21 cellular contexts compared by ENCODE assay signal in the genomic region with DNA sequence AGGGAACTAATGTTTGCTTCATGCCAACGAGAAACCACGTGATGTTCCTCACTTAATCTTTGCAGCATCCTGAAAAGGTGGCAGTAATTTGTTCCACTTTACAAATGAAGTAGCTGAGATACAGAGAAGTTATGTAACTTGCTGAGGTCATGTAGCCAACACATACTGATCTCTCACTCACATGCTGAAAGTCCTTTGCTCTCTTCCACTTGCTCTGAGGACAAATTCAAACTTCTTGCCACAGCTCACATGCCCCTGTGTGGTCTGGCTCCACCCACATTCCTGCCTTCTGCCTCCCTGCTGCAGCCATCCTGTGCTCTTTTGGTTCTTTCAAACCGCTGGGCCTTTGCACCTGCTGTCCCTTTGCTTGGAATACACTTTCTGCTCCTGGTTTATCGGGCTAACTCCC. TPM values are rescaled to one million over a fixed set of nuclear protein-coding genes. Genes with fewer than 3 reads are reported as not detected.
DNase-seq lines count a peak whose midpoint lies in the region; ATAC-seq and TF ChIP-seq lines count a peak whose summit lies in the region.
"Had no signal": no experiment of that assay in that cellular context is flagged by ENCODE, and none has a peak within 500 bp of the region (broad histone marks: within the 10 kb centered on the region; RNA-seq: fewer than 3 reads in every experiment).

No MANE protein-coding gene starts in this region.

- CTCF ChIA-PET in activated CD8-positive, alpha-beta T cell treated with anti-CD3 and anti-CD28 coated beads for 36 hours (lab: Charles Lee): no interaction called here

- H3K36me3 ChIP-seq in left ventricle myocardium inferior: peaks cover 50% of the 10 kb centered on the region

- DNase-seq in Right ventricle myocardium superior: no peak
- DNase-seq in left ventricle myocardium inferior: no peak
- peak; percentile 31 for DNase-seq in choroid plexus epithelial cell (ENCODE audit: low read depth)
- DNase-seq in neural crest cell (ENCODE audit: low read depth, low spot score): no peak
- no peak for DNase-seq in activated CD8-positive, alpha-beta T cell treated with anti-CD3 and anti-CD28 coated beads for 36 hours
- DNase-seq in GM19240 (ENCODE audit: insufficient read length, low spot score): no peak
- no peak for DNase-seq in NK-92 (lab: John Stamatoyannopoulos, UW; ENCODE audit: unreplicated experiment)
- no peak for DNase-seq in NCI-H526 (lab: John Stamatoyannopoulos, UW)
- DNase-seq: C1 segment of cervical spinal cord, DND-41, H7, Kasumi-1, MM.1S, NCI-H1105 treated with DMSO at 0.1 percent for 48 hours, NCI-H1694 treated with DMSO at 0.1 percent for 48 hours, NCI-H2107, NCI-H2227 treated with DMSO at 0.1 percent for 48 hours, NCI-H69, OCI-M1 had no signal

- no peaks in the 10 kb centered on the region for H3K9me3 Mint-ChIP-seq in neural crest cell
- H3K9me3 Mint-ChIP-seq in activated CD8-positive, alpha-beta T cell treated with anti-CD3 and anti-CD28 coated beads for 36 hours: no peaks in the 10 kb centered on the region

- POLR2A ChIA-PET in activated CD8-positive, alpha-beta T cell treated with anti-CD3 and anti-CD28 coated beads for 36 hours (lab: Charles Lee): no interaction called here

- TF ChIP-seq CTCF in left ventricle myocardium inferior (IDR thresholded peaks at IDR 0.05; ENCODE audit: borderline replicate concordance) (no peak), choroid plexus epithelial cell (conservative IDR thresholded peaks at IDR 0.05; ENCODE audit: low read depth, low read length) (no peak), neural crest cell (conservative IDR thresholded peaks at IDR 0.05) (no peak)
- no peak for TF ChIP-seq CTCF in activated CD8-positive, alpha-beta T cell treated with anti-CD3 and anti-CD28 coated beads for 36 hours (IDR thresholded peaks at IDR 0.05)

- no peak overlapping the region for H3K4me3 Mint-ChIP-seq in neural crest cell
- no peak overlapping the region for H3K4me3 Mint-ChIP-seq in activated CD8-positive, alpha-beta T cell treated with anti-CD3 and anti-CD28 coated beads for 36 hours

- intact Hi-C loops in Right ventricle myocardium superior (cut with DNase I): no loop called here
- intact Hi-C loops in left ventricle myocardium inferior (cut with micrococcal nuclease): no loop called here
- intact Hi-C loops in activated CD8-positive, alpha-beta T cell treated with anti-CD3 and anti-CD28 coated beads for 36 hours (cut with micrococcal nuclease): no loop called here

- no peak overlapping the region for H3K27ac ChIP-seq in left ventricle myocardium inferior (replicated peaks)
- H3K27ac ChIP-seq: RWPE1, SJSA1 had no signal

- peaks cover 52% of the 10 kb centered on the region for H3K27me3 Mint-ChIP-seq in neural crest cell (ENCODE audit: low read depth)
- H3K27me3 Mint-ChIP-seq in activated CD8-positive, alpha-beta T cell treated with anti-CD3 and anti-CD28 coated beads for 36 hours: no peaks in the 10 kb centered on the region

- no peaks in the 10 kb centered on the region for H3K27me3 ChIP-seq in left ventricle myocardium inferior (ENCODE audit: low read depth)
- H3K27me3 ChIP-seq: SJSA1 had no signal

- H3K27ac Mint-ChIP-seq in neural crest cell (ENCODE audit: unreplicated experiment): peak overlapping the region; percentile 35
- H3K27ac Mint-ChIP-seq in activated CD8-positive, alpha-beta T cell treated with anti-CD3 and anti-CD28 coated beads for 36 hours: no peak overlapping the region

- ATAC-seq in Right ventricle myocardium superior (ENCODE audit: poor library complexity): peak; percentile 75
- no peak for ATAC-seq in activated CD8-positive, alpha-beta T cell treated with anti-CD3 and anti-CD28 coated beads for 36 hours

- H3K36me3 Mint-ChIP-seq in neural crest cell (ENCODE audit: low read depth): no peaks in the 10 kb centered on the region
- H3K36me3 Mint-ChIP-seq in activated CD8-positive, alpha-beta T cell treated with anti-CD3 and anti-CD28 coated beads for 36 hours (ENCODE audit: low read depth): peaks cover 21% of the 10 kb centered on the region

- peaks cover under 1% of the 10 kb centered on the region for H3K9me3 ChIP-seq in left ventricle myocardium inferior (replicated peaks)
- H3K9me3 ChIP-seq: SJSA1 had no signal

- H3K4me3 ChIP-seq in left ventricle myocardium inferior (no peak overlapping the region), choroid plexus epithelial cell (ENCODE audit: low read depth, low read length) (no peak overlapping the region)
- H3K4me3 ChIP-seq: SJSA1 had no signal

- no peaks in the 10 kb centered on the region for H3K4me1 ChIP-seq in left ventricle myocardium inferior
- H3K4me1 ChIP-seq: SJSA1 had no signal

- H3K4me1 Mint-ChIP-seq in neural crest cell: no peaks in the 10 kb centered on the region
- no peaks in the 10 kb centered on the region for H3K4me1 Mint-ChIP-seq in activated CD8-positive, alpha-beta T cell treated with anti-CD3 and anti-CD28 coated beads for 36 hours (ENCODE audit: low read depth)

RNA-seq across cellular contexts. Expression of gene TMCO4, which starts 55.4 kb away (rescaled TPM):
- total RNA-seq in Right ventricle myocardium superior (8.1 TPM), left ventricle myocardium inferior (8.6 TPM), neural crest cell (0.75 and 1.0 TPM in 2 replicates)
- total RNA-seq in activated CD8-positive, alpha-beta T cell treated with anti-CD3 and anti-CD28 coated beads for 36 hours: 10 to 100 TPM; 10.8 to 13.2 TPM
